7 cellular contexts compared by ENCODE assay signal in genomic region chr14:105484069-105484996, GRCh38. TPM values are rescaled to one million over a fixed set of nuclear protein-coding genes. Genes with fewer than 3 reads are reported as not detected.
DNase-seq lines count a peak whose midpoint lies in the region; ATAC-seq lines count a peak whose summit lies in the region.

No MANE protein-coding gene starts in this region.

- no peaks in the 10 kb centered on the region for H3K9me3 Mint-ChIP-seq in stimulated activated naive CD8-positive, alpha-beta T cell treated with anti-CD3 and anti-CD28 coated beads, Interleukin-15, amount 100 ng/mL, for 72 hours

- H3K27me3 Mint-ChIP-seq in stimulated activated naive CD8-positive, alpha-beta T cell treated with anti-CD3 and anti-CD28 coated beads, Interleukin-15, amount 100 ng/mL, for 72 hours, result peaks cover 20% of the 10 kb centered on the region

- no peak overlapping the region for H3K4me3 Mint-ChIP-seq in stimulated activated naive CD8-positive, alpha-beta T cell treated with anti-CD3 and anti-CD28 coated beads, Interleukin-15, amount 100 ng/mL, for 72 hours

- intact Hi-C loops in left ventricle myocardium superior (cut with micrococcal nuclease), result no loop called here

- peaks cover 93% of the 10 kb centered on the region for H3K4me1 Mint-ChIP-seq in stimulated activated naive CD8-positive, alpha-beta T cell treated with anti-CD3 and anti-CD28 coated beads, Interleukin-15, amount 100 ng/mL, for 72 hours

- H3K27ac Mint-ChIP-seq in stimulated activated naive CD8-positive, alpha-beta T cell treated with anti-CD3 and anti-CD28 coated beads, Interleukin-15, amount 100 ng/mL, for 72 hours, result peak overlapping the region; percentile 19 to 48

- ATAC-seq in left ventricle myocardium superior, result no peak
- no peak for ATAC-seq in stimulated activated naive CD8-positive, alpha-beta T cell treated with anti-CD3 and anti-CD28 coated beads, Interleukin-15, amount 100 ng/mL, for 72 hours

- DNase-seq in NCI-H69 (lab: John Stamatoyannopoulos, UW) (peak; percentile 35), left ventricle myocardium superior (peak; percentile 69), DMS114 treated with DMSO at 0.1 percent for 48 hours (lab: John Stamatoyannopoulos, UW; ENCODE audit: unreplicated experiment) (no peak), NCI-H187 (lab: John Stamatoyannopoulos, UW) (no peak), SIG-M5 (lab: John Stamatoyannopoulos, UW) (no peak)
- DNase-seq in activated effector memory CD4-positive, alpha-beta T cell treated with Interleukin-2 at 50 U/mL for 16 hours, result peak; percentile 49
- no peak for DNase-seq in stimulated activated naive CD8-positive, alpha-beta T cell treated with anti-CD3 and anti-CD28 coated beads, Interleukin-15, amount 100 ng/mL, for 72 hours

RNA-seq across cellular contexts. Expression of gene CRIP1, which starts 2.4 kb away (rescaled TPM):
- 59.4 TPM for total RNA-seq in left ventricle myocardium superior

RNA-seq across cellular contexts. Expression of gene TEDC1, which starts 6.7 kb away (rescaled TPM):
- total RNA-seq in left ventricle myocardium superior, result 5.1 TPM

RNA-seq across cellular contexts. Expression of gene CRIP2, which starts 9.7 kb away (rescaled TPM):
- 1,036 TPM for total RNA-seq in left ventricle myocardium superior

RNA-seq across cellular contexts. Expression of gene TMEM121, which starts 42.0 kb away (rescaled TPM):
- total RNA-seq in left ventricle myocardium superior, result 4.0 TPM

Comparison
In these comparisons a context has a peak if more than half of its experiments do, and no peak if none do; other contexts are left out.
1. DNase-seq: peak in NCI-H69 (single experiment), activated effector memory CD4-positive, alpha-beta T cell treated with Interleukin-2 at 50 U/mL for 16 hours (single experiment) and left ventricle myocardium superior (single experiment); none in stimulated activated naive CD8-positive, alpha-beta T cell treated with anti-CD3 and anti-CD28 coated beads, Interleukin-15, amount 100 ng/mL, for 72 hours (0 of 2), DMS114 treated with DMSO at 0.1 percent for 48 hours (single experiment), NCI-H187 (0 of 2) and SIG-M5 (single experiment).